ENCODE assay signal across 1 cellular context in the genomic region with DNA sequence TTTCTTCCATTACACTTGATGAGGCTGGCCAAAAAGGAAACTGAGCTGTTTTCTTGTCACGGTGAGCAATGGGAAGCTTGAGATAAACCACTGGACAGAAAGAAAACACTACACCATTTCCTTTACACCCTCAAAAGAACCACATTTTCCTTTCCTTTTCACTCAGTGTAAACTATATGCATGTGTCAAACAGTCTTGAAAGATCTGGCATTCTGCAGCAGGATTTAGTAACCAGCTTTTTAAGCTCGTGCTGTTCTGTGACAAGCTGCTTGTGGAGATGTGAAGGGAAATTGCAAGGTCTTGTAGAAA.
TF ChIP-seq lines count a peak whose summit lies in the region.

No MANE protein-coding gene starts in this region.

TF ChIP-seq in SK-N-SH treated with all-trans-retinoic acid at 6 μM for 48 hours, 23 proteins besides CTCF, POLR2A, EP300 and RAD21 (continued from another document):
- TF ChIP-seq, protein P1, sequence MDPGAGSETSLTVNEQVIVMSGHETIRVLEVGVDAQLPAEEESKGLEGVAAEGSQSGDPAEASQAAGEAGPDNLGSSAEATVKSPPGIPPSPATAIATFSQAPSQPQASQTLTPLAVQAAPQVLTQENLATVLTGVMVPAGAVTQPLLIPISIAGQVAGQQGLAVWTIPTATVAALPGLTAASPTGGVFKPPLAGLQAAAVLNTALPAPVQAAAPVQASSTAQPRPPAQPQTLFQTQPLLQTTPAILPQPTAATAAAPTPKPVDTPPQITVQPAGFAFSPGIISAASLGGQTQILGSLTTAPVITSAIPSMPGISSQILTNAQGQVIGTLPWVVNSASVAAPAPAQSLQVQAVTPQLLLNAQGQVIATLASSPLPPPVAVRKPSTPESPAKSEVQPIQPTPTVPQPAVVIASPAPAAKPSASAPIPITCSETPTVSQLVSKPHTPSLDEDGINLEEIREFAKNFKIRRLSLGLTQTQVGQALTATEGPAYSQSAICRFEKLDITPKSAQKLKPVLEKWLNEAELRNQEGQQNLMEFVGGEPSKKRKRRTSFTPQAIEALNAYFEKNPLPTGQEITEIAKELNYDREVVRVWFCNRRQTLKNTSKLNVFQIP (CRISPR knock-in tag; IDR thresholded peaks at IDR 0.05; ENCODE audit: borderline replicate concordance, low read depth) = no peak
- TF ChIP-seq ZNF8 (CRISPR knock-in tag; IDR thresholded peaks at IDR 0.05) = no peak
- no peak for TF ChIP-seq OSR1 (CRISPR knock-in tag; IDR thresholded peaks at IDR 0.05)
- TF ChIP-seq, protein P2, sequence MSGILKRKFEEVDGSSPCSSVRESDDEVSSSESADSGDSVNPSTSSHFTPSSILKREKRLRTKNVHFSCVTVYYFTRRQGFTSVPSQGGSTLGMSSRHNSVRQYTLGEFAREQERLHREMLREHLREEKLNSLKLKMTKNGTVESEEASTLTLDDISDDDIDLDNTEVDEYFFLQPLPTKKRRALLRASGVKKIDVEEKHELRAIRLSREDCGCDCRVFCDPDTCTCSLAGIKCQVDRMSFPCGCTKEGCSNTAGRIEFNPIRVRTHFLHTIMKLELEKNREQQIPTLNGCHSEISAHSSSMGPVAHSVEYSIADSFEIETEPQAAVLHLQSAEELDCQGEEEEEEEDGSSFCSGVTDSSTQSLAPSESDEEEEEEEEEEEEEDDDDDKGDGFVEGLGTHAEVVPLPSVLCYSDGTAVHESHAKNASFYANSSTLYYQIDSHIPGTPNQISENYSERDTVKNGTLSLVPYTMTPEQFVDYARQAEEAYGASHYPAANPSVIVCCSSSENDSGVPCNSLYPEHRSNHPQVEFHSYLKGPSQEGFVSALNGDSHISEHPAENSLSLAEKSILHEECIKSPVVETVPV (CRISPR knock-in tag; IDR thresholded peaks at IDR 0.05) = no peak
- no peak for TF ChIP-seq SNAI2 (CRISPR knock-in tag; IDR thresholded peaks at IDR 0.05)
- TF ChIP-seq ZFP30 (CRISPR knock-in tag; IDR thresholded peaks at IDR 0.05) = no peak
- no peak for TF ChIP-seq ZNF70 (CRISPR knock-in tag; IDR thresholded peaks at IDR 0.05)
